In genomic region chr16:52366997-52367396, GRCh38 we compare ENCODE assay signal across 19 cellular contexts.
DNase-seq lines count a peak whose midpoint lies in the region; ATAC-seq and TF ChIP-seq lines count a peak whose summit lies in the region.
"Had no signal": no experiment of that assay in that cellular context is flagged by ENCODE, and none has a peak within 500 bp of the region (broad histone marks: within the 10 kb centered on the region; RNA-seq: fewer than 3 reads in every experiment).

No MANE protein-coding gene starts in this region.

- ATAC-seq in left lung: peak; percentile 51
- ATAC-seq: GM12878 had no signal

- intact Hi-C loops in left lung (cut with DNase I): no loop called here

- no peak overlapping the region for H3K27ac ChIP-seq in left lung
- H3K27ac ChIP-seq in coronary artery: no peak overlapping the region
- H3K27ac ChIP-seq: GM23248 had no signal

- H3K27me3 ChIP-seq in left lung: no peaks in the 10 kb centered on the region
- H3K27me3 ChIP-seq: BE2C had no signal

- H3K4me1 ChIP-seq in left lung: no peaks in the 10 kb centered on the region
- H3K4me1 ChIP-seq: HAP-1 had no signal

- H3K36me3 ChIP-seq in left lung: no peaks in the 10 kb centered on the region
- H3K36me3 ChIP-seq: BE2C, HAP-1 had no signal

- H3K9me3 ChIP-seq in left lung: no peaks in the 10 kb centered on the region
- H3K9me3 ChIP-seq: BE2C, HAP-1 had no signal

- DNase-seq in NCI-H2196 treated with DMSO at 0.1 percent for 48 hours (lab: John Stamatoyannopoulos, UW; ENCODE audit: unreplicated experiment) (peak; percentile 1), NCI-H2196 (lab: John Stamatoyannopoulos, UW; ENCODE audit: unreplicated experiment) (no peak), NCI-H1092 treated with DMSO at 0.1 percent for 48 hours (lab: John Stamatoyannopoulos, UW) (peak; percentile 63), NCI-H774 (lab: John Stamatoyannopoulos, UW) (peak; percentile 6), left lung (no peak), coronary artery (ENCODE audit: low spot score) (no peak), 8988T (no peak)
- DNase-seq: ACHN; C1 segment of cervical spinal cord; CD4-positive, CD25-positive, alpha-beta regulatory T cell; CD8-positive, alpha-beta memory T cell; COR-L47; DMS 273 treated with DMSO at 0.1 percent for 48 hours; DND-41; EL; GM23248 had no signal

- TF ChIP-seq CTCF in left lung (IDR thresholded peaks at IDR 0.05): no peak
- TF ChIP-seq CTCF in coronary artery (IDR thresholded peaks at IDR 0.05): no peak

- H3K4me3 ChIP-seq in left lung (no peak overlapping the region), coronary artery (no peak overlapping the region)
- H3K4me3 ChIP-seq: GM12878, GM23248, HAP-1 had no signal

Comparison
In these comparisons a context has a peak if more than half of its experiments do, and no peak if none do; other contexts are left out.
1. DNase-seq: peak in NCI-H2196 treated with DMSO at 0.1 percent for 48 hours (single experiment), NCI-H1092 treated with DMSO at 0.1 percent for 48 hours (single experiment) and NCI-H774 (single experiment); none in NCI-H2196 (single experiment), left lung (0 of 2), coronary artery (single experiment) and 8988T (single experiment).